30 cellular contexts compared by ENCODE assay signal in genomic region chr3:72093270-72093669, GRCh38.
A peak's percentile ranks its signal among the peaks of the same experiment; 100 is the strongest.
DNase-seq lines count a peak whose midpoint lies in the region; ATAC-seq, FAIRE-seq and TF ChIP-seq lines count a peak whose summit lies in the region.
"Had no signal": no experiment of that assay in that cellular context is flagged by ENCODE, and none has a peak within 500 bp of the region (broad histone marks: within the 10 kb centered on the region; RNA-seq: fewer than 3 reads in every experiment).

No MANE protein-coding gene starts in this region.

- intact Hi-C loops in mammary epithelial cell (cut with micrococcal nuclease) (no loop called here), tibial artery (cut with DNase I; ENCODE audit: low total_unique reads) (loop anchor here (10.0 kb wide), 1 partner anchor 172 kb away; no protein-coding TSS in a partner anchor)

- in situ Hi-C loops in mammary epithelial cell (cut with MboI; ENCODE audit: low sequenced_read_pairs in 2 of 2) = no loop called here

- no peaks in the 10 kb centered on the region for H3K4me1 ChIP-seq in mammary epithelial cell (ENCODE audit: insufficient read depth, low read length)
- H3K4me1 ChIP-seq in tibial artery = peaks cover 0 to 11% (median 7%) of the 10 kb centered on the region in 4 donors
- H3K4me1 ChIP-seq: sigmoid colon, thyroid gland, vagina had no signal

- H3K9me3 ChIP-seq in mammary epithelial cell (replicated peaks; ENCODE audit: insufficient read depth, low read length) = no peaks in the 10 kb centered on the region
- no peaks in the 10 kb centered on the region for H3K9me3 ChIP-seq in tibial artery
- H3K9me3 ChIP-seq: BE2C, MG63, sigmoid colon, thyroid gland, vagina had no signal

- H3K9me3 Mint-ChIP-seq in glutamatergic neuron (ENCODE audit: unreplicated experiment) = peaks cover 1% of the 10 kb centered on the region
- H3K9me3 Mint-ChIP-seq: brain; CD8-positive, alpha-beta T cell; nephron had no signal

- no peaks in the 10 kb centered on the region for H4K20me1 ChIP-seq in mammary epithelial cell (ENCODE audit: insufficient read depth, low read length)

- BruUV-seq in mammary epithelial cell (replicated peaks; lab: Mats Ljungman, UMichigan) = no TSS peak

- H3K36me3 ChIP-seq in mammary epithelial cell (ENCODE audit: insufficient read depth, low read length) = no peaks in the 10 kb centered on the region
- no peaks in the 10 kb centered on the region for H3K36me3 ChIP-seq in tibial artery
- H3K36me3 ChIP-seq: BE2C, MG63, sigmoid colon, thyroid gland, vagina had no signal

- DNase-seq in GM12892 (ENCODE audit: insufficient read length) (no peak), glutamatergic neuron (no peak), NCI-H128 (lab: John Stamatoyannopoulos, UW; ENCODE audit: unreplicated experiment) (no peak), mammary epithelial cell (no peak), tibial artery (no peak)
- DNase-seq: activated CD4-positive, alpha-beta T cell treated with anti-CD3 and anti-CD28 coated beads, Interleukin-2, amount 50 U/mL, for 48 hours; activated CD4-positive, CD25-positive, alpha-beta regulatory T cell treated with anti-CD3 and anti-CD28 coated beads, Interleukin-2, amount 50 U/mL, for 72 hours; activated naive CD4-positive, alpha-beta T cell treated with Interleukin-2 at 50 U/mL for 16 hours; BE2C; CD8-positive, alpha-beta T cell; hypothalamus; KG1; left colon; MG63; NCI-H1417; NCI-H2029; NCI-H526 treated with DMSO at 0.1 percent for 48 hours; NK-92 treated with Interleukin-12 subunit alpha and Interleukin-12 subunit beta, amount 100 ng/mL, for 24 hours; SHP77; sigmoid colon; stimulated activated CD4-positive, alpha-beta T cell treated with anti-CD3 and anti-CD28 coated beads, Interleukin-4, amount 100 ng/mL, for 1 hour; thyroid gland had no signal

- H3K27me3 ChIP-seq in mammary epithelial cell (ENCODE audit: insufficient read depth, low read length) (no peaks in the 10 kb centered on the region), tibial artery (no peaks in the 10 kb centered on the region)
- H3K27me3 ChIP-seq: BE2C, MG63, sigmoid colon, thyroid gland, vagina had no signal

- no peak for TF ChIP-seq POLR2A in GM12892 (IDR thresholded peaks at IDR 0.05; ENCODE audit: low read depth, low read length)

- no peak overlapping the region for H3K9ac ChIP-seq in mammary epithelial cell (ENCODE audit: insufficient read depth, low read length)

- peak; percentile 46 for ATAC-seq in GM21390 (IDR thresholded peaks at IDR 0.05; ENCODE audit: unreplicated experiment)
- peak; percentile 34 for ATAC-seq in HG03108 (IDR thresholded peaks at IDR 0.05; ENCODE audit: unreplicated experiment)
- ATAC-seq in HG03342 (IDR thresholded peaks at IDR 0.05; ENCODE audit: unreplicated experiment) = no peak
- ATAC-seq: CD8-positive, alpha-beta T cell; left colon; Panc1 had no signal

- dilution Hi-C loops in mammary epithelial cell (cut with HindIII; ENCODE audit: low sequenced_read_pairs) = no loop called here

- H3K36me3 Mint-ChIP-seq in glutamatergic neuron (ENCODE audit: unreplicated experiment) = no peaks in the 10 kb centered on the region
- H3K36me3 Mint-ChIP-seq: brain; CD8-positive, alpha-beta T cell had no signal

- no peak overlapping the region for H2AFZ ChIP-seq in mammary epithelial cell (ENCODE audit: low read depth, low read length)

- H3K27ac ChIP-seq in mammary epithelial cell (ENCODE audit: insufficient read depth, low read depth, low read length) = no peak overlapping the region
- H3K27ac ChIP-seq in tibial artery = no peak overlapping the region
- H3K27ac ChIP-seq: sigmoid colon, thyroid gland, vagina had no signal

- no peaks in the 10 kb centered on the region for H3K79me2 ChIP-seq in mammary epithelial cell (ENCODE audit: insufficient read depth, low read length)

- TF ChIP-seq CTCF in glutamatergic neuron (IDR thresholded peaks at IDR 0.05; ENCODE audit: partially characterized antibody, unreplicated experiment) (no peak), mammary epithelial cell (conservative IDR thresholded peaks at IDR 0.05 in 1 of 2, IDR thresholded peaks at IDR 0.05 in 1 of 2; ENCODE audit: extremely low read depth in 1 of 2, insufficient read depth in 1 of 2, low read depth in 1 of 2, low read length in 2 of 2) (no peak), tibial artery (IDR thresholded peaks at IDR 0.05) (no peak)

- H3K4me1 Mint-ChIP-seq in glutamatergic neuron (ENCODE audit: low read depth, unreplicated experiment) = peaks cover 4% of the 10 kb centered on the region
- H3K4me1 Mint-ChIP-seq: nephron had no signal

- H3K4me2 ChIP-seq in mammary epithelial cell (ENCODE audit: insufficient read depth, low read depth, low read length) = no peak overlapping the region

- peak overlapping the region; percentile 4 for H3K27ac Mint-ChIP-seq in glutamatergic neuron (ENCODE audit: unreplicated experiment)
- H3K27ac Mint-ChIP-seq: CD8-positive, alpha-beta T cell; nephron had no signal

- WGBS in mammary epithelial cell (ENCODE audit: low coverage, missing lambda C conversion rate) = 66% methylated on average over 5 of the region's 5 CpGs

- H3K27me3 Mint-ChIP-seq in glutamatergic neuron (ENCODE audit: unreplicated experiment) = peaks cover 6% of the 10 kb centered on the region
- H3K27me3 Mint-ChIP-seq: brain had no signal

- peak; percentile 76 for FAIRE-seq in GM12892 (lab: Jason Lieb, UNC)
- FAIRE-seq: H54 had no signal

- H3K4me3 Mint-ChIP-seq in glutamatergic neuron (ENCODE audit: unreplicated experiment) = no peak overlapping the region
- H3K4me3 Mint-ChIP-seq: brain; CD8-positive, alpha-beta T cell; nephron had no signal

- no peak overlapping the region for H3K4me3 ChIP-seq in mammary epithelial cell (replicated peaks in 1 of 3; ENCODE audit: insufficient read depth in 1 of 3, low read depth in 2 of 3, low read length in 3 of 3)
- no peak overlapping the region for H3K4me3 ChIP-seq in tibial artery
- H3K4me3 ChIP-seq: MG63, sigmoid colon, thyroid gland, vagina had no signal

- CTCF ChIA-PET in mammary epithelial cell (lab: Charles Lee; ENCODE audit: low non-redundant PET) = no interaction called here
